In genomic region chr7:16792299-16792698, GRCh38 we compare ENCODE assay signal across 30 cellular contexts. TPM values are rescaled to one million over a fixed set of nuclear protein-coding genes. Genes with fewer than 3 reads are reported as not detected.
"Had no signal": no experiment of that assay in that cellular context is flagged by ENCODE, and none has a peak within 500 bp of the region (broad histone marks: within the 10 kb centered on the region; RNA-seq: fewer than 3 reads in every experiment).

No MANE protein-coding gene starts in this region.

- H3K27me3 ChIP-seq: brain microvascular endothelial cell, SJCRH30 had no signal

- H3K36me3 ChIP-seq: brain microvascular endothelial cell, SJCRH30, WERI-Rb-1 had no signal

- H3K4me3 Mint-ChIP-seq: activated CD4-positive, alpha-beta memory T cell treated with anti-CD3 and anti-CD28 coated beads, Interleukin-2, amount 10 ng/mL, durations not matched to agents 7 days and 5 days; activated naive CD8-positive, alpha-beta T cell treated with anti-CD3 and anti-CD28 coated beads for 36 hours; activated T-cell treated with anti-CD3 and anti-CD28 coated beads, Interleukin-2, amount 50 U/mL, for 24 hours had no signal

- H3K4me2 ChIP-seq: KMS-11, PC-9 had no signal

- H3K4me3 ChIP-seq: PC-9, SJCRH30, SK-N-MC had no signal

- H3K4me1 Mint-ChIP-seq: activated naive CD8-positive, alpha-beta T cell treated with anti-CD3 and anti-CD28 coated beads for 36 hours had no signal

- H3K9me3 ChIP-seq: SJCRH30 had no signal

- H3K9ac ChIP-seq: KMS-11 had no signal

- H3K9me3 Mint-ChIP-seq: activated CD4-positive, alpha-beta memory T cell treated with anti-CD3 and anti-CD28 coated beads, Interleukin-2, amount 10 ng/mL, durations not matched to agents 7 days and 5 days; activated naive CD8-positive, alpha-beta T cell treated with anti-CD3 and anti-CD28 coated beads for 36 hours; activated T-cell treated with anti-CD3 and anti-CD28 coated beads, Interleukin-2, amount 50 U/mL, for 24 hours had no signal

- DNase-seq: activated CD4-positive, alpha-beta memory T cell treated with anti-CD3 and anti-CD28 coated beads, Interleukin-2, amount 10 ng/mL, durations not matched to agents 7 days and 5 days; activated CD4-positive, alpha-beta T cell treated with anti-CD3 and anti-CD28 coated beads, Interleukin-2, amount 50 U/mL, for 1 hour; activated effector memory CD4-positive, alpha-beta T cell treated with anti-CD3 and anti-CD28 coated beads, Interleukin-2, amount 50 U/mL, for 16 hours; activated naive CD4-positive, alpha-beta T cell; activated naive CD4-positive, alpha-beta T cell treated with anti-CD3 and anti-CD28 coated beads, Interleukin-2, amount 50 U/mL, for 16 hours; activated naive CD8-positive, alpha-beta T cell treated with anti-CD3 and anti-CD28 coated beads for 36 hours; activated T-cell treated with anti-CD3 and anti-CD28 coated beads, Interleukin-2, amount 50 U/mL, for 24 hours; amniotic stem cell; aorta; brain microvascular endothelial cell; central memory CD4-positive, alpha-beta T cell; MM.1S; MV-4-11; NCI-H1092; NCI-H1436 treated with DMSO at 0.1 percent for 48 hours; NCI-H1694 treated with DMSO at 0.1 percent for 48 hours; NCI-H2029; NCI-H345; NCI-H524 treated with DMSO at 0.1 percent for 48 hours; SHP77; SJCRH30; T1000; WERI-Rb-1 had no signal

- H3K4me1 ChIP-seq: SJCRH30 had no signal

- H3K27ac ChIP-seq: brain microvascular endothelial cell, KMS-11, PC-9, SJCRH30, SK-N-MC, WERI-Rb-1 had no signal

- H3K36me3 Mint-ChIP-seq: activated naive CD8-positive, alpha-beta T cell treated with anti-CD3 and anti-CD28 coated beads for 36 hours had no signal

- H2AFZ ChIP-seq: PC-9 had no signal

- H3K27ac Mint-ChIP-seq: activated CD4-positive, alpha-beta memory T cell treated with anti-CD3 and anti-CD28 coated beads, Interleukin-2, amount 10 ng/mL, durations not matched to agents 7 days and 5 days; activated naive CD8-positive, alpha-beta T cell treated with anti-CD3 and anti-CD28 coated beads for 36 hours; activated T-cell treated with anti-CD3 and anti-CD28 coated beads, Interleukin-2, amount 50 U/mL, for 24 hours had no signal

RNA-seq across cellular contexts. Expression of gene AGR2, which starts 12.5 kb away (rescaled TPM):
- total RNA-seq: activated CD4-positive, alpha-beta memory T cell treated with anti-CD3 and anti-CD28 coated beads, Interleukin-2, amount 10 ng/mL, durations not matched to agents 7 days and 5 days; activated CD8-positive, alpha-beta memory T cell treated with anti-CD3 and anti-CD28 coated beads for 36 hours; activated naive CD8-positive, alpha-beta T cell treated with anti-CD3 and anti-CD28 coated beads for 36 hours; aorta; LHCN-M2; SJCRH30; T-helper 1 cell treated with Interleukin-12 subunit alpha and Interleukin-12 subunit beta and Interleukin-4 antibody, amounts not matched to agents 30 ng/mL and 1 ng/mL, for 36 hours; T-helper 2 cell treated with Interferon-gamma antibody and Interleukin-4, amounts not matched to agents 100 ng/mL and 5 ng/mL, for 36 hours had no signal
